ENCODE assay signal across 23 cellular contexts in genomic region chr12:6832125-6832524, GRCh38. TPM values are rescaled to one million over a fixed set of nuclear protein-coding genes. Genes with fewer than 3 reads are reported as not detected.
A peak's percentile ranks its signal among the peaks of the same experiment; 100 is the strongest.
DNase-seq lines count a peak whose midpoint lies in the region; ATAC-seq, FAIRE-seq and TF ChIP-seq lines count a peak whose summit lies in the region.
"Had no signal": no experiment of that assay in that cellular context is flagged by ENCODE, and none has a peak within 500 bp of the region (broad histone marks: within the 10 kb centered on the region; RNA-seq: fewer than 3 reads in every experiment).

No MANE protein-coding gene starts in this region.

- no peak for TF ChIP-seq POLR2A in endothelial cell of umbilical vein (IDR thresholded peaks at IDR 0.05; ENCODE audit: low read depth, low read length)

- intact Hi-C loops in endothelial cell of umbilical vein (cut with micrococcal nuclease) = no loop called here

- peak; percentile 54 for FAIRE-seq in endothelial cell of umbilical vein (lab: Jason Lieb, UNC)
- FAIRE-seq: A204.1 had no signal

- no peak for ATAC-seq in stimulated activated naive CD8-positive, alpha-beta T cell treated with anti-CD3 and anti-CD28 coated beads, Interleukin-15, Interleukin-2, amounts not matched to agents 100 U/mL and 50 U/mL, for 24 hours
- ATAC-seq in HG03565 (IDR thresholded peaks at IDR 0.05; ENCODE audit: unreplicated experiment) = no peak

- peak overlapping the region; percentile 45 for H3K27ac Mint-ChIP-seq in stimulated activated naive CD8-positive, alpha-beta T cell treated with anti-CD3 and anti-CD28 coated beads, Interleukin-15, Interleukin-2, amounts not matched to agents 100 ng/mL and 50 ng/mL, for 24 hours
- no peak overlapping the region for H3K27ac Mint-ChIP-seq in neural crest cell (ENCODE audit: unreplicated experiment)
- H3K27ac Mint-ChIP-seq in activated naive CD8-positive, alpha-beta T cell treated with anti-CD3 and anti-CD28 coated beads for 36 hours = no peak overlapping the region
- H3K27ac Mint-ChIP-seq: CD4-positive, alpha-beta T cell had no signal

- no peaks in the 10 kb centered on the region for H3K36me3 Mint-ChIP-seq in stimulated activated naive CD8-positive, alpha-beta T cell treated with anti-CD3 and anti-CD28 coated beads, Interleukin-15, Interleukin-2, amounts not matched to agents 100 ng/mL and 50 ng/mL, for 24 hours (ENCODE audit: low read depth)
- peaks cover 9% of the 10 kb centered on the region for H3K36me3 Mint-ChIP-seq in neural crest cell (ENCODE audit: low read depth)
- no peaks in the 10 kb centered on the region for H3K36me3 Mint-ChIP-seq in activated naive CD8-positive, alpha-beta T cell treated with anti-CD3 and anti-CD28 coated beads for 36 hours

- no peaks in the 10 kb centered on the region for H3K9me1 ChIP-seq in endothelial cell of umbilical vein (replicated peaks; ENCODE audit: control insufficient read depth, extremely low read depth, insufficient read depth, low read length)

- H3K4me3 Mint-ChIP-seq in stimulated activated naive CD8-positive, alpha-beta T cell treated with anti-CD3 and anti-CD28 coated beads, Interleukin-15, Interleukin-2, amounts not matched to agents 100 ng/mL and 50 ng/mL, for 24 hours = no peak overlapping the region
- peak overlapping the region; percentile 68 for H3K4me3 Mint-ChIP-seq in neural crest cell
- H3K4me3 Mint-ChIP-seq in activated naive CD8-positive, alpha-beta T cell treated with anti-CD3 and anti-CD28 coated beads for 36 hours = no peak overlapping the region

- no peak for DNase-seq in stimulated activated naive CD8-positive, alpha-beta T cell treated with anti-CD3 and anti-CD28 coated beads, Interleukin-15, Interleukin-2, amounts not matched to agents 100 U/mL and 50 U/mL, for 24 hours
- DNase-seq in endothelial cell of umbilical vein (ENCODE audit: low read depth, low spot score) (peak; percentile 48), neural crest cell (ENCODE audit: low read depth, low spot score) (no peak), GDM1 (lab: John Stamatoyannopoulos, UW) (no peak)
- no peak for DNase-seq in activated naive CD8-positive, alpha-beta T cell treated with anti-CD3 and anti-CD28 coated beads for 36 hours
- DNase-seq: CD4-positive, alpha-beta T cell; COR-L47; DMS53; GOT3; NCI-H1092; NCI-H1417 treated with DMSO at 0.1 percent for 48 hours; NCI-H1694 treated with DMSO at 0.1 percent for 48 hours; NCI-H2081; NCI-H2227 treated with DMSO at 0.1 percent for 48 hours; NCI-H526 treated with DMSO at 0.1 percent for 48 hours; PC-9; Right ventricle myocardium superior had no signal

- POLR2A ChIA-PET in endothelial cell of umbilical vein (lab: Charles Lee) = no interaction called here

- CTCF ChIA-PET in endothelial cell of umbilical vein (lab: Charles Lee) = interaction anchor here (1.5 to 12.0 kb wide), 2 partner anchors 40 to 79 kb away, joined by 6 to 148 read pairs; partner anchors contain the start of genes MLF2 and SPSB2

- H3K27ac ChIP-seq in endothelial cell of umbilical vein (ENCODE audit: insufficient read depth, low read depth, low read length) = no peak overlapping the region
- H3K27ac ChIP-seq: BLaER1 treated with 17β-estradiol and CSF1 and Interleukin-3, amounts not matched to agents 10 nM and 100 nM; HL-60; PC-9 had no signal

- H2AFZ ChIP-seq in endothelial cell of umbilical vein (ENCODE audit: low read depth, low read length) = no peak overlapping the region
- H2AFZ ChIP-seq: PC-9 had no signal

- H3K9ac ChIP-seq in endothelial cell of umbilical vein (replicated peaks; ENCODE audit: extremely low read depth, insufficient read depth, low read length) = no peak overlapping the region
- H3K9ac ChIP-seq: BLaER1 treated with 17β-estradiol and CSF1 and Interleukin-3, amounts not matched to agents 10 nM and 100 nM had no signal

- TF ChIP-seq CTCF in endothelial cell of umbilical vein (IDR thresholded peaks at IDR 0.05; ENCODE audit: extremely low read depth in 1 of 2, insufficient read depth in 1 of 2, low read depth in 1 of 2, low read length in 2 of 2) (no peak), neural crest cell (conservative IDR thresholded peaks at IDR 0.05) (no peak)

- peaks cover 0 to 27% of the 10 kb centered on the region in 2 experiments for H3K36me3 ChIP-seq in endothelial cell of umbilical vein (ENCODE audit: control insufficient read depth in 2 of 2, extremely low read depth in 1 of 2, insufficient read depth in 2 of 2, low read length in 2 of 2)
- H3K36me3 ChIP-seq: BLaER1 treated with 17β-estradiol and CSF1 and Interleukin-3, amounts not matched to agents 10 nM and 100 nM had no signal

- no peaks in the 10 kb centered on the region for H3K9me3 Mint-ChIP-seq in stimulated activated naive CD8-positive, alpha-beta T cell treated with anti-CD3 and anti-CD28 coated beads, Interleukin-15, Interleukin-2, amounts not matched to agents 100 ng/mL and 50 ng/mL, for 24 hours
- no peaks in the 10 kb centered on the region for H3K9me3 Mint-ChIP-seq in neural crest cell
- no peaks in the 10 kb centered on the region for H3K9me3 Mint-ChIP-seq in activated naive CD8-positive, alpha-beta T cell treated with anti-CD3 and anti-CD28 coated beads for 36 hours
- H3K9me3 Mint-ChIP-seq: CD4-positive, alpha-beta T cell had no signal

- H3K4me2 ChIP-seq in endothelial cell of umbilical vein (ENCODE audit: insufficient read depth, low read length) = no peak overlapping the region
- H3K4me2 ChIP-seq: BLaER1 treated with 17β-estradiol and CSF1 and Interleukin-3, amounts not matched to agents 10 nM and 100 nM; PC-9 had no signal

- H3K4me1 Mint-ChIP-seq in stimulated activated naive CD8-positive, alpha-beta T cell treated with anti-CD3 and anti-CD28 coated beads, Interleukin-15, Interleukin-2, amounts not matched to agents 100 ng/mL and 50 ng/mL, for 24 hours (ENCODE audit: low read depth) = peaks cover 21% of the 10 kb centered on the region
- H3K4me1 Mint-ChIP-seq in neural crest cell = peaks cover 36% of the 10 kb centered on the region
- H3K4me1 Mint-ChIP-seq in activated naive CD8-positive, alpha-beta T cell treated with anti-CD3 and anti-CD28 coated beads for 36 hours = peaks cover 12% of the 10 kb centered on the region

- peaks cover 25% of the 10 kb centered on the region for H3K79me2 ChIP-seq in endothelial cell of umbilical vein (ENCODE audit: control insufficient read depth, insufficient read depth, low read length)

- H3K4me3 ChIP-seq in endothelial cell of umbilical vein (replicated peaks in 1 of 3; ENCODE audit: insufficient read depth in 1 of 3, low read depth in 1 of 3, low read length in 3 of 3) = no peak overlapping the region
- H3K4me3 ChIP-seq: BLaER1 treated with 17β-estradiol and CSF1 and Interleukin-3, amounts not matched to agents 10 nM and 100 nM; HAP-1; PC-9 had no signal

- no peaks in the 10 kb centered on the region for H3K27me3 ChIP-seq in endothelial cell of umbilical vein (ENCODE audit: control insufficient read depth in 2 of 2, insufficient read depth in 2 of 2, low read length in 2 of 2)

- no peaks in the 10 kb centered on the region for H3K9me3 ChIP-seq in endothelial cell of umbilical vein (replicated peaks; ENCODE audit: control insufficient read depth, insufficient read depth, low read length)
- H3K9me3 ChIP-seq: BLaER1 treated with 17β-estradiol and CSF1 and Interleukin-3, amounts not matched to agents 10 nM and 100 nM; HAP-1 had no signal

- dilution Hi-C loops in endothelial cell of umbilical vein (cut with MboI; ENCODE audit: extremely low pct_ligation_motif_present, low sequenced_read_pairs) = no loop called here

- no TSS peak for BruUV-seq in endothelial cell of umbilical vein (replicated peaks; lab: Mats Ljungman, UMichigan)

- H3K4me1 ChIP-seq in endothelial cell of umbilical vein (ENCODE audit: control insufficient read depth, extremely low read depth, insufficient read depth, low read length) = peaks cover 13% of the 10 kb centered on the region

- H3K27me3 Mint-ChIP-seq in stimulated activated naive CD8-positive, alpha-beta T cell treated with anti-CD3 and anti-CD28 coated beads, Interleukin-15, Interleukin-2, amounts not matched to agents 100 ng/mL and 50 ng/mL, for 24 hours = peaks cover 30% of the 10 kb centered on the region
- H3K27me3 Mint-ChIP-seq in neural crest cell (ENCODE audit: low read depth) = peaks cover 3% of the 10 kb centered on the region
- H3K27me3 Mint-ChIP-seq in activated naive CD8-positive, alpha-beta T cell treated with anti-CD3 and anti-CD28 coated beads for 36 hours = peaks cover 26% of the 10 kb centered on the region

- no peaks in the 10 kb centered on the region for H4K20me1 ChIP-seq in endothelial cell of umbilical vein (replicated peaks; ENCODE audit: control insufficient read depth, extremely low read depth, insufficient read depth, low read length)

RNA-seq across cellular contexts. Expression of gene P3H3, which starts 3.9 kb away (rescaled TPM):
- total RNA-seq in endothelial cell of umbilical vein (76.5 and 92.6 TPM in 2 replicates), neural crest cell (47.4 and 52.7 TPM in 2 replicates)
- 70.2 and 75.9 TPM in 2 replicates for polyA plus RNA-seq in endothelial cell of umbilical vein
- 56.4 and 84.6 TPM in 2 replicates for polyA plus RNA-seq in endothelial cell of umbilical vein (2011; cell fraction: cytosol; rRNA removed)
- polyA plus RNA-seq in endothelial cell of umbilical vein (2011; cell fraction: nucleus; rRNA removed) = 89.2 and 106 TPM in 2 replicates
- polyA plus RNA-seq in endothelial cell of umbilical vein (2012) = 89.0 and 130 TPM in 2 replicates
- polyA minus RNA-seq in endothelial cell of umbilical vein = 40.5 and 49.5 TPM in 2 replicates
- not detected for polyA minus RNA-seq in endothelial cell of umbilical vein (2011; cell fraction: cytosol; rRNA and poly(A)+ RNA removed)
- polyA minus RNA-seq in endothelial cell of umbilical vein (2011; cell fraction: nucleus; rRNA and poly(A)+ RNA removed) = 18.5 and 29.9 TPM in 2 replicates
- under 1 TPM; 0.36 to 0.60 TPM for total RNA-seq in activated naive CD8-positive, alpha-beta T cell treated with anti-CD3 and anti-CD28 coated beads for 36 hours

RNA-seq across cellular contexts. Expression of gene GNB3, which starts 8.6 kb away (rescaled TPM):
- total RNA-seq in endothelial cell of umbilical vein (9.4 and 14.6 TPM in 2 replicates), neural crest cell (21.2 and 22.2 TPM in 2 replicates)
- polyA plus RNA-seq in endothelial cell of umbilical vein = 12.0 and 12.6 TPM in 2 replicates
- polyA plus RNA-seq in endothelial cell of umbilical vein (2011; cell fraction: cytosol; rRNA removed) = 2.5 and 4.2 TPM in 2 replicates
- 78.5 and 90.7 TPM in 2 replicates for polyA plus RNA-seq in endothelial cell of umbilical vein (2011; cell fraction: nucleus; rRNA removed)
- polyA plus RNA-seq in endothelial cell of umbilical vein (2012) = 10.8 and 12.8 TPM in 2 replicates
- polyA minus RNA-seq in endothelial cell of umbilical vein = 4.0 and 8.6 TPM in 2 replicates
- polyA minus RNA-seq in endothelial cell of umbilical vein (2011; cell fraction: cytosol; rRNA and poly(A)+ RNA removed) = not detected
- 14.4 and 18.7 TPM in 2 replicates for polyA minus RNA-seq in endothelial cell of umbilical vein (2011; cell fraction: nucleus; rRNA and poly(A)+ RNA removed)
- total RNA-seq in activated naive CD8-positive, alpha-beta T cell treated with anti-CD3 and anti-CD28 coated beads for 36 hours = under 1 TPM in 1 of 2 experiments, not detected in 1; 0.10 TPM
- total RNA-seq: PC-9 had no signal

RNA-seq across cellular contexts. Expression of gene GPR162, which starts 10.5 kb away (rescaled TPM):
- 8.1 and 13.7 TPM in 2 replicates for total RNA-seq in endothelial cell of umbilical vein
- 9.0 and 9.7 TPM in 2 replicates for polyA plus RNA-seq in endothelial cell of umbilical vein
- 5.0 and 8.6 TPM in 2 replicates for polyA plus RNA-seq in endothelial cell of umbilical vein (2011; cell fraction: cytosol; rRNA removed)
- polyA plus RNA-seq in endothelial cell of umbilical vein (2011; cell fraction: nucleus; rRNA removed) = 18.3 and 19.1 TPM in 2 replicates
- 9.1 and 17.6 TPM in 2 replicates for polyA plus RNA-seq in endothelial cell of umbilical vein (2012)
- polyA minus RNA-seq in endothelial cell of umbilical vein = 5.1 and 10.5 TPM in 2 replicates
- polyA minus RNA-seq in endothelial cell of umbilical vein (2011; cell fraction: cytosol; rRNA and poly(A)+ RNA removed) = not detected
- 3.3 and 4.8 TPM in 2 replicates for polyA minus RNA-seq in endothelial cell of umbilical vein (2011; cell fraction: nucleus; rRNA and poly(A)+ RNA removed)
- total RNA-seq in neural crest cell = 16.4 and 17.4 TPM in 2 replicates
- total RNA-seq in activated naive CD8-positive, alpha-beta T cell treated with anti-CD3 and anti-CD28 coated beads for 36 hours = under 1 TPM; 0.54 to 0.76 TPM
- total RNA-seq: CD4-positive, alpha-beta T cell had no signal

RNA-seq across cellular contexts. Expression of gene CDCA3, which starts 19.0 kb away (rescaled TPM):
- 44.3 and 44.8 TPM in 2 replicates for total RNA-seq in endothelial cell of umbilical vein
- polyA plus RNA-seq in endothelial cell of umbilical vein = 53.5 and 67.2 TPM in 2 replicates
- polyA plus RNA-seq in endothelial cell of umbilical vein (2011; cell fraction: cytosol; rRNA removed) = 53.7 and 54.4 TPM in 2 replicates
- 67.2 and 95.9 TPM in 2 replicates for polyA plus RNA-seq in endothelial cell of umbilical vein (2011; cell fraction: nucleus; rRNA removed)
- polyA plus RNA-seq in endothelial cell of umbilical vein (2012) = 18.0 and 42.1 TPM in 2 replicates
- 23.0 and 24.7 TPM in 2 replicates for polyA minus RNA-seq in endothelial cell of umbilical vein
- polyA minus RNA-seq in endothelial cell of umbilical vein (2011; cell fraction: cytosol; rRNA and poly(A)+ RNA removed) = 68.0 TPM
- polyA minus RNA-seq in endothelial cell of umbilical vein (2011; cell fraction: nucleus; rRNA and poly(A)+ RNA removed) = 22.1 and 29.1 TPM in 2 replicates
- 67.9 and 71.7 TPM in 2 replicates for total RNA-seq in neural crest cell
- 10 to 100 TPM; 62.5 to 64.0 TPM for total RNA-seq in activated naive CD8-positive, alpha-beta T cell treated with anti-CD3 and anti-CD28 coated beads for 36 hours

RNA-seq across cellular contexts. Expression of gene USP5, which starts 19.8 kb away (rescaled TPM):
- 126 and 135 TPM in 2 replicates for total RNA-seq in endothelial cell of umbilical vein
- 68.9 and 69.4 TPM in 2 replicates for polyA plus RNA-seq in endothelial cell of umbilical vein
- 64.7 and 67.7 TPM in 2 replicates for polyA plus RNA-seq in endothelial cell of umbilical vein (2011; cell fraction: cytosol; rRNA removed)
- 125 and 135 TPM in 2 replicates for polyA plus RNA-seq in endothelial cell of umbilical vein (2011; cell fraction: nucleus; rRNA removed)
- 85.0 and 92.6 TPM in 2 replicates for polyA plus RNA-seq in endothelial cell of umbilical vein (2012)
- 116 TPM in 2 replicates for polyA minus RNA-seq in endothelial cell of umbilical vein
- 45.7 TPM for polyA minus RNA-seq in endothelial cell of umbilical vein (2011; cell fraction: cytosol; rRNA and poly(A)+ RNA removed)
- 34.8 and 40.9 TPM in 2 replicates for polyA minus RNA-seq in endothelial cell of umbilical vein (2011; cell fraction: nucleus; rRNA and poly(A)+ RNA removed)
- total RNA-seq in neural crest cell = 172 and 173 TPM in 2 replicates
- total RNA-seq in activated naive CD8-positive, alpha-beta T cell treated with anti-CD3 and anti-CD28 coated beads for 36 hours = 100 to 1,000 TPM; 125 to 127 TPM

Comparison
In these comparisons a context has a peak if more than half of its experiments do, and no peak if none do; other contexts are left out.
1. RNA of gene P3H3, which starts 3.9 kb away (total RNA-seq): 76.5 to 92.6 TPM in endothelial cell of umbilical vein and 47.4 to 52.7 TPM in neural crest cell; 0.36 to 0.60 TPM in activated naive CD8-positive, alpha-beta T cell treated with anti-CD3 and anti-CD28 coated beads for 36 hours; every median in the first group is over 10 times any median in the second.